In the genomic region with DNA sequence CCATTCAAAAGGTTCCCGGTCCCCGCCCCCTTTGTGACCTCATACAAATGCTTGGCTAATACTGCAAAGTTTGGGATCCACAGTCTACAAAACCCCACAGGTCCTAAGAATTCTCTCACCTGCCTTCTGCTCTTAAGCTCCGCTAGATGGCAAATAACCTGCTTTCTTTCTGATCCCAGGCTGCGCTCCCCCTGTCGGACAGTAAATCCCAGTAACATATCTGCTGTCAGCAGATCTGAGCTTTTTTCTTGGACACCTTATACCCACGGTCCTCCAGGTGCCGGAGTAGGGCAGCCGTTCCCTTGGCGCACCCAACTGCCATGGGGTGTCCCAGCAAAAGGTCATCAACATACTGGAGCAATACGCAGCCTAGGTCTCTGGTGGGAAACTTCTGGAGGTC, we compare ENCODE assay signal across 1 cellular context.
TF ChIP-seq lines count a peak whose summit lies in the region.

No MANE protein-coding gene starts in this region.

TF ChIP-seq in WTC11, 78 proteins besides CTCF, POLR2A, EP300 and RAD21 (continued from another document):
- TF ChIP-seq, protein P1, sequence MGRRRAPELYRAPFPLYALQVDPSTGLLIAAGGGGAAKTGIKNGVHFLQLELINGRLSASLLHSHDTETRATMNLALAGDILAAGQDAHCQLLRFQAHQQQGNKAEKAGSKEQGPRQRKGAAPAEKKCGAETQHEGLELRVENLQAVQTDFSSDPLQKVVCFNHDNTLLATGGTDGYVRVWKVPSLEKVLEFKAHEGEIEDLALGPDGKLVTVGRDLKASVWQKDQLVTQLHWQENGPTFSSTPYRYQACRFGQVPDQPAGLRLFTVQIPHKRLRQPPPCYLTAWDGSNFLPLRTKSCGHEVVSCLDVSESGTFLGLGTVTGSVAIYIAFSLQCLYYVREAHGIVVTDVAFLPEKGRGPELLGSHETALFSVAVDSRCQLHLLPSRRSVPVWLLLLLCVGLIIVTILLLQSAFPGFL (CRISPR knock-in tag; IDR thresholded peaks at IDR 0.05; ENCODE audit: borderline replicate concordance): no peak
- TF ChIP-seq FOXJ3 (CRISPR knock-in tag; IDR thresholded peaks at IDR 0.05; ENCODE audit: borderline replicate concordance) (no peak), JAZF1 (CRISPR knock-in tag; IDR thresholded peaks at IDR 0.05) (no peak), MYBL2 (CRISPR knock-in tag; IDR thresholded peaks at IDR 0.05) (no peak)
TF ChIP-seq in WTC11: peak in this region for 0.
